1 cellular context compared by ENCODE assay signal in the genomic region with DNA sequence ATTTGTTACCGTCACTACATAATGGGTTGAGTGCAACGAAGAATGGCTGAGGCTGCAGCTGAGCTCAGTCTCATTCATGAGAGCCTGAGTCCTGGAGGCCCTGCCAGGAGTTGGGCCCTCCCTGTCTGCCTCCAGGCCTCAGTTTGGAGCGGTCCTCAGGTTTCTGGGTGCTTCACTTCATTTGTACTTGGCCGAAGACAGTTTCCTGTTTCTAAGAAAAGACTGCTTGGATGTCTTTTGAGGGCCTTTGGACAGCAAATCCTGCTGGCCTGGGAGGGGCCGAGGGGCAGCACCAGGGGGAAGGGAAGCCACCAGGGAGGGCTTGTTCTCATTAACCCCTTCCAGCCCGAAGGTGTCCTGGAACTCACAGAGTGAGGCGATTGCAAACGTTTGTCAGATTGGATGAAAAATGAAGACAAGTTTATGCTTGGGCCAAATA.
TF ChIP-seq lines count a peak whose summit lies in the region.

No MANE protein-coding gene starts in this region.

TF ChIP-seq in WTC11, 78 proteins besides CTCF, POLR2A, EP300 and RAD21 (continued from another document):
- TF ChIP-seq, protein P1, sequence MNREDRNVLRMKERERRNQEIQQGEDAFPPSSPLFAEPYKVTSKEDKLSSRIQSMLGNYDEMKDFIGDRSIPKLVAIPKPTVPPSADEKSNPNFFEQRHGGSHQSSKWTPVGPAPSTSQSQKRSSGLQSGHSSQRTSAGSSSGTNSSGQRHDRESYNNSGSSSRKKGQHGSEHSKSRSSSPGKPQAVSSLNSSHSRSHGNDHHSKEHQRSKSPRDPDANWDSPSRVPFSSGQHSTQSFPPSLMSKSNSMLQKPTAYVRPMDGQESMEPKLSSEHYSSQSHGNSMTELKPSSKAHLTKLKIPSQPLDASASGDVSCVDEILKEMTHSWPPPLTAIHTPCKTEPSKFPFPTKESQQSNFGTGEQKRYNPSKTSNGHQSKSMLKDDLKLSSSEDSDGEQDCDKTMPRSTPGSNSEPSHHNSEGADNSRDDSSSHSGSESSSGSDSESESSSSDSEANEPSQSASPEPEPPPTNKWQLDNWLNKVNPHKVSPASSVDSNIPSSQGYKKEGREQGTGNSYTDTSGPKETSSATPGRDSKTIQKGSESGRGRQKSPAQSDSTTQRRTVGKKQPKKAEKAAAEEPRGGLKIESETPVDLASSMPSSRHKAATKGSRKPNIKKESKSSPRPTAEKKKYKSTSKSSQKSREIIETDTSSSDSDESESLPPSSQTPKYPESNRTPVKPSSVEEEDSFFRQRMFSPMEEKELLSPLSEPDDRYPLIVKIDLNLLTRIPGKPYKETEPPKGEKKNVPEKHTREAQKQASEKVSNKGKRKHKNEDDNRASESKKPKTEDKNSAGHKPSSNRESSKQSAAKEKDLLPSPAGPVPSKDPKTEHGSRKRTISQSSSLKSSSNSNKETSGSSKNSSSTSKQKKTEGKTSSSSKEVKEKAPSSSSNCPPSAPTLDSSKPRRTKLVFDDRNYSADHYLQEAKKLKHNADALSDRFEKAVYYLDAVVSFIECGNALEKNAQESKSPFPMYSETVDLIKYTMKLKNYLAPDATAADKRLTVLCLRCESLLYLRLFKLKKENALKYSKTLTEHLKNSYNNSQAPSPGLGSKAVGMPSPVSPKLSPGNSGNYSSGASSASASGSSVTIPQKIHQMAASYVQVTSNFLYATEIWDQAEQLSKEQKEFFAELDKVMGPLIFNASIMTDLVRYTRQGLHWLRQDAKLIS (CRISPR knock-in tag; IDR thresholded peaks at IDR 0.05; ENCODE audit: borderline replicate concordance): no peak
- TF ChIP-seq ZNF416 (CRISPR knock-in tag; IDR thresholded peaks at IDR 0.05) (no peak), FOXJ3 (CRISPR knock-in tag; IDR thresholded peaks at IDR 0.05; ENCODE audit: borderline replicate concordance) (no peak), ATF1 (CRISPR knock-in tag; IDR thresholded peaks at IDR 0.05) (no peak), JUN (CRISPR knock-in tag; IDR thresholded peaks at IDR 0.05) (no peak), ZNF671 (CRISPR knock-in tag; IDR thresholded peaks at IDR 0.05) (no peak), GRHL2 (CRISPR knock-in tag; IDR thresholded peaks at IDR 0.05; ENCODE audit: insufficient replicate concordance, severe bottlenecking) (no peak)
- TF ChIP-seq, protein P2, sequence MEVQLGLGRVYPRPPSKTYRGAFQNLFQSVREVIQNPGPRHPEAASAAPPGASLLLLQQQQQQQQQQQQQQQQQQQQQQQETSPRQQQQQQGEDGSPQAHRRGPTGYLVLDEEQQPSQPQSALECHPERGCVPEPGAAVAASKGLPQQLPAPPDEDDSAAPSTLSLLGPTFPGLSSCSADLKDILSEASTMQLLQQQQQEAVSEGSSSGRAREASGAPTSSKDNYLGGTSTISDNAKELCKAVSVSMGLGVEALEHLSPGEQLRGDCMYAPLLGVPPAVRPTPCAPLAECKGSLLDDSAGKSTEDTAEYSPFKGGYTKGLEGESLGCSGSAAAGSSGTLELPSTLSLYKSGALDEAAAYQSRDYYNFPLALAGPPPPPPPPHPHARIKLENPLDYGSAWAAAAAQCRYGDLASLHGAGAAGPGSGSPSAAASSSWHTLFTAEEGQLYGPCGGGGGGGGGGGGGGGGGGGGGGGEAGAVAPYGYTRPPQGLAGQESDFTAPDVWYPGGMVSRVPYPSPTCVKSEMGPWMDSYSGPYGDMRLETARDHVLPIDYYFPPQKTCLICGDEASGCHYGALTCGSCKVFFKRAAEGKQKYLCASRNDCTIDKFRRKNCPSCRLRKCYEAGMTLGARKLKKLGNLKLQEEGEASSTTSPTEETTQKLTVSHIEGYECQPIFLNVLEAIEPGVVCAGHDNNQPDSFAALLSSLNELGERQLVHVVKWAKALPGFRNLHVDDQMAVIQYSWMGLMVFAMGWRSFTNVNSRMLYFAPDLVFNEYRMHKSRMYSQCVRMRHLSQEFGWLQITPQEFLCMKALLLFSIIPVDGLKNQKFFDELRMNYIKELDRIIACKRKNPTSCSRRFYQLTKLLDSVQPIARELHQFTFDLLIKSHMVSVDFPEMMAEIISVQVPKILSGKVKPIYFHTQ (CRISPR knock-in tag; IDR thresholded peaks at IDR 0.05): no peak
